ENCODE assay signal across 8 cellular contexts in genomic region chr2:101745711-101746694, GRCh38. TPM values are rescaled to one million over a fixed set of nuclear protein-coding genes. Genes with fewer than 3 reads are reported as not detected.
DNase-seq lines count a peak whose midpoint lies in the region; ATAC-seq and TF ChIP-seq lines count a peak whose summit lies in the region.
"Had no signal": no experiment of that assay in that cellular context is flagged by ENCODE, and none has a peak within 500 bp of the region (broad histone marks: within the 10 kb centered on the region; RNA-seq: fewer than 3 reads in every experiment).

No MANE protein-coding gene starts in this region.

- no peak overlapping the region for H2BK5ac ChIP-seq in mesendoderm (ENCODE audit: low read length)

- no peak overlapping the region for H3K18ac ChIP-seq in mesendoderm (ENCODE audit: low read length)

- H2AFZ ChIP-seq in GM23338 = no peak overlapping the region
- H2AFZ ChIP-seq in SU-DHL-6 (ENCODE audit: low read depth, low read length, severe bottlenecking) = no peak overlapping the region
- H2AFZ ChIP-seq in fibroblast of lung (ENCODE audit: low read length) = no peak overlapping the region
- no peak overlapping the region for H2AFZ ChIP-seq in smooth muscle cell (ENCODE audit: low read depth)

- no peak overlapping the region for H2BK15ac ChIP-seq in mesendoderm (replicated peaks; ENCODE audit: low read depth)

- TF ChIP-seq CTCF in GM23338 (conservative IDR thresholded peaks at IDR 0.05; ENCODE audit: low read depth in 2 of 2) (no peak), SU-DHL-6 (IDR thresholded peaks at IDR 0.05; ENCODE audit: insufficient read depth, low read length, poor library complexity, severe bottlenecking) (no peak), fibroblast of lung (conservative IDR thresholded peaks at IDR 0.05 in 1 of 2, IDR thresholded peaks at IDR 0.05 in 1 of 2; ENCODE audit: low read depth in 1 of 2, low read length in 2 of 2) (no peak), smooth muscle cell (IDR thresholded peaks at IDR 0.05; ENCODE audit: borderline replicate concordance, insufficient read depth, poor library complexity, severe bottlenecking) (no peak)

- H4K20me1 ChIP-seq in GM23338 (replicated peaks; ENCODE audit: insufficient read depth) (peaks cover 22% of the 10 kb centered on the region; the same call in 1 of the 2 replicates), SU-DHL-6 (ENCODE audit: low read depth, low read length) (peaks cover 10% of the 10 kb centered on the region), fibroblast of lung (ENCODE audit: control insufficient read depth, extremely low read depth, insufficient read depth, low read length) (no peaks in the 10 kb centered on the region), smooth muscle cell (ENCODE audit: low read depth) (peaks cover 78% of the 10 kb centered on the region)

- H3K79me1 ChIP-seq in mesendoderm (ENCODE audit: low read length) = peaks cover 12% of the 10 kb centered on the region

- no peak overlapping the region for H3K23ac ChIP-seq in mesendoderm (ENCODE audit: low read length)

- peaks cover 5% of the 10 kb centered on the region for H3K27me3 Mint-ChIP-seq in GM23338 (ENCODE audit: insufficient read depth, low read depth, poor library complexity)

- H3K4me2 ChIP-seq in GM23338 (peak overlapping the region; percentile 24; the same call in 1 of the 2 replicates), SU-DHL-6 (ENCODE audit: low read depth, low read length, poor library complexity, severe bottlenecking) (peak overlapping the region; percentile 18), fibroblast of lung (ENCODE audit: extremely low read depth, insufficient read depth, low read length) (peak overlapping the region; percentile 60), smooth muscle cell (peak overlapping the region; percentile 71), mesendoderm (ENCODE audit: low read length) (no peak overlapping the region)

- H3K4ac ChIP-seq in mesendoderm (ENCODE audit: low read depth, low read length) = no peak overlapping the region

- H4K8ac ChIP-seq in mesendoderm (ENCODE audit: low read depth, low read length) = no peak overlapping the region

- H3K9ac ChIP-seq in SU-DHL-6 (ENCODE audit: low read length) (no peak overlapping the region), fibroblast of lung (ENCODE audit: insufficient read depth, low read length) (no peak overlapping the region), smooth muscle cell (ENCODE audit: low read depth) (peak overlapping the region; percentile 60), mesendoderm (ENCODE audit: low read length) (no peak overlapping the region)

- peaks cover 4% of the 10 kb centered on the region for H3K36me3 Mint-ChIP-seq in GM23338 (ENCODE audit: low read depth)

- no peaks in the 10 kb centered on the region for H3K9me3 Mint-ChIP-seq in GM23338

- H3K4me3 ChIP-seq in GM23338 = no peak overlapping the region
- no peak overlapping the region for H3K4me3 ChIP-seq in SU-DHL-6 (ENCODE audit: insufficient read depth, low read length, poor library complexity, severe bottlenecking)
- no peak overlapping the region for H3K4me3 ChIP-seq in fibroblast of lung (replicated peaks in 1 of 4; ENCODE audit: control extremely low read depth in 1 of 4, insufficient read depth in 1 of 4, low read depth in 3 of 4, low read length in 4 of 4)
- H3K4me3 ChIP-seq in smooth muscle cell = no peak overlapping the region
- no peak overlapping the region for H3K4me3 ChIP-seq in mesendoderm (ENCODE audit: low read length)

- H3K79me2 ChIP-seq in GM23338 (replicated peaks; ENCODE audit: insufficient read depth) = peaks cover 88% of the 10 kb centered on the region
- peaks cover 80% of the 10 kb centered on the region for H3K79me2 ChIP-seq in SU-DHL-6 (ENCODE audit: insufficient read depth, low read length)
- peaks cover 76% of the 10 kb centered on the region for H3K79me2 ChIP-seq in fibroblast of lung (ENCODE audit: control insufficient read depth, insufficient read depth, low read length)
- H3K79me2 ChIP-seq in smooth muscle cell (ENCODE audit: low read depth) = peaks cover 78% of the 10 kb centered on the region
- H3K79me2 ChIP-seq in mesendoderm (ENCODE audit: control insufficient read depth, insufficient read depth, low read length) = peaks cover 59% of the 10 kb centered on the region

- H3K27ac ChIP-seq in GM23338 (ENCODE audit: low read depth) = 0 out of 2 replicates have a peak overlapping the region, but pooled peaks have one; percentile 6
- no peak overlapping the region for H3K27ac ChIP-seq in SU-DHL-6 (ENCODE audit: low read depth, low read length)
- peak overlapping the region; percentile 77 for H3K27ac ChIP-seq in fibroblast of lung (ENCODE audit: insufficient read depth, low read length)
- H3K27ac ChIP-seq in smooth muscle cell (ENCODE audit: low read depth) = peak overlapping the region; percentile 94
- no peak overlapping the region for H3K27ac ChIP-seq in mesendoderm (ENCODE audit: low read depth, low read length)

- H3K9me2 ChIP-seq in GM23338 (ENCODE audit: insufficient read depth) (no peaks in the 10 kb centered on the region), SU-DHL-6 (replicated peaks; ENCODE audit: insufficient read depth, low read length) (no peaks in the 10 kb centered on the region)

- H3K36me3 ChIP-seq in GM23338 (ENCODE audit: insufficient read depth) = no peaks in the 10 kb centered on the region
- H3K36me3 ChIP-seq in SU-DHL-6 (ENCODE audit: low read length) = peaks cover 6% of the 10 kb centered on the region; the same call in 1 of the 2 replicates
- no peaks in the 10 kb centered on the region for H3K36me3 ChIP-seq in fibroblast of lung (ENCODE audit: control insufficient read depth, insufficient read depth, low read length)
- no peaks in the 10 kb centered on the region for H3K36me3 ChIP-seq in smooth muscle cell (ENCODE audit: low read depth)
- no peaks in the 10 kb centered on the region for H3K36me3 ChIP-seq in mesendoderm (ENCODE audit: control insufficient read depth, insufficient read depth, low read length)

- no peaks in the 10 kb centered on the region for H3K9me3 ChIP-seq in SU-DHL-6 (ENCODE audit: insufficient read depth, low read length)
- no peaks in the 10 kb centered on the region for H3K9me3 ChIP-seq in fibroblast of lung (ENCODE audit: control insufficient read depth, insufficient read depth, low read depth, low read length)
- no peaks in the 10 kb centered on the region for H3K9me3 ChIP-seq in smooth muscle cell (replicated peaks; ENCODE audit: low read depth)

- ATAC-seq in GM23338 (no peak), GM21576 (IDR thresholded peaks at IDR 0.05; ENCODE audit: unreplicated experiment) (no peak)

- no peak overlapping the region for H2AK5ac ChIP-seq in mesendoderm (ENCODE audit: low read length)

- 56% methylated on average over 4 of the region's 4 CpGs for WGBS in smooth muscle cell (ENCODE audit: low lambda C conversion rate)
- WGBS in mesendoderm (ENCODE audit: extremely low coverage, insufficient coverage, low lambda C conversion rate) = no CpG with 5 or more reads among the region's 4 CpGs

- no peak overlapping the region; the same call in 2 of the 3 replicates for H3K4me3 Mint-ChIP-seq in GM23338

- H2BK120ac ChIP-seq in mesendoderm (ENCODE audit: low read depth, low read length) = no peak overlapping the region

- H3K27ac Mint-ChIP-seq in GM23338 = peak overlapping the region; percentile 84

- peaks cover 65% of the 10 kb centered on the region for H3K4me1 ChIP-seq in GM23338 (ENCODE audit: insufficient read depth)
- peaks cover 21% of the 10 kb centered on the region for H3K4me1 ChIP-seq in fibroblast of lung (ENCODE audit: control insufficient read depth, extremely low read depth, insufficient read depth, low read length)
- peaks cover 46% of the 10 kb centered on the region for H3K4me1 ChIP-seq in smooth muscle cell (ENCODE audit: low read depth)
- H3K4me1 ChIP-seq in mesendoderm (ENCODE audit: control insufficient read depth, low read depth, low read length) = peaks cover 4% of the 10 kb centered on the region

- H3F3A ChIP-seq in GM23338 (replicated peaks; ENCODE audit: low read depth) (peaks cover 4% of the 10 kb centered on the region), SU-DHL-6 (ENCODE audit: insufficient read depth) (no peaks in the 10 kb centered on the region), smooth muscle cell (ENCODE audit: low read depth) (peaks cover 9% of the 10 kb centered on the region)

- DNase-seq in GM23338 (ENCODE audit: low spot score) (no peak), fibroblast of lung (ENCODE audit: low read depth in 2 of 2) (peak; percentile 52 to 84), smooth muscle cell (lab: John Stamatoyannopoulos, UW; ENCODE audit: unreplicated experiment) (no peak), mesendoderm (no peak), KG1 (lab: John Stamatoyannopoulos, UW) (no peak)
- DNase-seq: NCI-H69 had no signal

- no peak overlapping the region for H4K5ac ChIP-seq in mesendoderm (ENCODE audit: low read length)

- H3K4me1 Mint-ChIP-seq in GM23338 = peaks cover 63% of the 10 kb centered on the region

- H3K56ac ChIP-seq in mesendoderm (ENCODE audit: low read length) = no peak overlapping the region

- H3K27me3 ChIP-seq in GM23338 (ENCODE audit: insufficient read depth) (no peaks in the 10 kb centered on the region), SU-DHL-6 (ENCODE audit: low read length) (no peaks in the 10 kb centered on the region), fibroblast of lung (ENCODE audit: control insufficient read depth, insufficient read depth, low read length) (no peaks in the 10 kb centered on the region), smooth muscle cell (ENCODE audit: low read depth) (no peaks in the 10 kb centered on the region), mesendoderm (ENCODE audit: insufficient read depth, low read length, poor library complexity) (no peaks in the 10 kb centered on the region)

TF ChIP-seq in GM23338, 12 proteins besides CTCF, POLR2A, EP300 and RAD21 (continues in another document):
- TF ChIP-seq EZH2phosphoT487 (IDR thresholded peaks at IDR 0.05; ENCODE audit: unreplicated experiment) (no peak), JUNB (IDR thresholded peaks at IDR 0.05; ENCODE audit: unreplicated experiment) (no peak), CREB1 (CRISPR knock-in tag; IDR thresholded peaks at IDR 0.05; ENCODE audit: low read depth) (no peak)

RNA-seq across cellular contexts. Expression of gene MAP4K4, which starts 48.5 kb away (rescaled TPM):
- total RNA-seq in GM23338 (2014; rRNA removed; shearing (Covaris generic)) = 77.2 and 99.2 TPM in 2 replicates
- polyA plus RNA-seq in GM23338 (2016; fragmentation: Nextera tagmentation; extraction: Ambion mirVana) = 32.2 and 34.6 TPM in 2 replicates
- total RNA-seq in fibroblast of lung = 164 and 210 TPM in 2 replicates
- polyA plus RNA-seq in fibroblast of lung = 113 and 170 TPM in 2 replicates
- polyA plus RNA-seq in fibroblast of lung (2012) = 135 and 190 TPM in 2 replicates
- polyA minus RNA-seq in fibroblast of lung (ENCODE audit: low replicate concordance) = 104 and 141 TPM in 2 replicates
- 90.9 and 107 TPM in 2 replicates for total RNA-seq in smooth muscle cell
- polyA plus RNA-seq in smooth muscle cell = 68.9 and 76.9 TPM in 2 replicates
- 120 TPM for polyA plus RNA-seq in mesendoderm (2013, experiment 1 of 2)
- 121 TPM for polyA plus RNA-seq in mesendoderm (2013, experiment 2 of 2)

Comparison
In these comparisons a context has a peak if more than half of its experiments do, and no peak if none do; other contexts are left out.
1. DNase-seq: peak in fibroblast of lung (2 of 2); none in GM23338 (single experiment), smooth muscle cell (single experiment), mesendoderm (single experiment) and KG1 (single experiment).
2. H3K27ac ChIP-seq: peak in GM23338 (single experiment), fibroblast of lung (single experiment) and smooth muscle cell (single experiment); none in SU-DHL-6 (single experiment) and mesendoderm (single experiment).